In the genomic region with DNA sequence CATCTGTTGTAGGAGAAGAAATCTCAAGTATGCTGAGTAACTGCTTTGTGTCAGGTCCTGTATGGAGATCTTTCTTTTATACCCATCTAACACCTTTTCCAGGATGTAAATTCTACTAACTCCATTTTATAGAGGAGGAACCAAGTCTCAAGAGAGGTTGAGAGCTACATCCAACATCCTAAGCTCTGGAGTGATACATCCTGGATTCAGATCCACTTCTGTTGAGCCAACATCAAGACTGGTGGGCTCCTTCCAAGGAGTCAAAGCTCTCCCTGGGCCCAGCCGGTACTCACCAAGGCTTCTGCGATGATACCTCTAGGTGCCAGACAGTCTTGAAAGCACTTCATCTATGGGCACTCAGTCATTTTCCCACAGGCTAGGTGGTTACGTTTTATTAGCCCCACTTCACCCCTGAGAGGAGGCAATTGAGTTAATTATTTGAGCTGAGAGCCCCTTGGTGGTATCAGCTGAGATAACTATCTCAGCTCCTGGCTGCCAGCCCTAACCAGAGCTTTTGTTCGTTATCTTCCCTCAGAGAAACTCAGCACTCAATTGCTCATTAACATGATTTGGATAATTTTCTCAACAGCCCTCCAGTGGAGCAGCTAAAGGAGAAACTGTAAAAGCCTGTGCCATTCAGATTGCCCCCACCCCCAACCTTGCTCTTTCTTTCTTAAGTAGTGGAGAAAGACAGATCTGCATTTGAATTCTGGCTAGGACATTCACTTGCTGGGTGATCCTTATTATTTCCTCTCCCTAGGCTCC, we compare ENCODE assay signal across 1 cellular context.
TF ChIP-seq lines count a peak whose summit lies in the region.

No MANE protein-coding gene starts in this region.

TF ChIP-seq in SK-N-SH treated with all-trans-retinoic acid at 6 μM for 48 hours, 23 proteins besides CTCF, POLR2A, EP300 and RAD21 (continued from another document):
- no peak for TF ChIP-seq TSHZ2 (CRISPR knock-in tag; IDR thresholded peaks at IDR 0.05)
- no peak for TF ChIP-seq RARB (CRISPR knock-in tag; IDR thresholded peaks at IDR 0.05)
- no peak for TF ChIP-seq TOX (CRISPR knock-in tag; IDR thresholded peaks at IDR 0.05; ENCODE audit: borderline replicate concordance)
- no peak for TF ChIP-seq PPARA (CRISPR knock-in tag; IDR thresholded peaks at IDR 0.05; ENCODE audit: borderline replicate concordance)
- no peak for TF ChIP-seq ARNTL (CRISPR knock-in tag; IDR thresholded peaks at IDR 0.05; ENCODE audit: borderline replicate concordance, low read depth)
